Comparison of ENCODE assay signal across 8 cellular contexts in genomic region chr15:68056097-68056865, GRCh38. TPM values are rescaled to one million over a fixed set of nuclear protein-coding genes. Genes with fewer than 3 reads are reported as not detected.
DNase-seq lines count a peak whose midpoint lies in the region; ATAC-seq and TF ChIP-seq lines count a peak whose summit lies in the region.

No MANE protein-coding gene starts in this region.

- peak; percentile 28 for DNase-seq in activated CD4-positive, alpha-beta T cell treated with anti-CD3 and anti-CD28 coated beads, Interleukin-2, amount 10 ng/mL, durations not matched to agents 24 days and 14 days
- no peak for DNase-seq in activated CD4-positive, alpha-beta T cell treated with anti-CD3 and anti-CD28 coated beads for 1 hour
- no peak for DNase-seq in activated CD4-positive, alpha-beta memory T cell treated with anti-CD3 and anti-CD28 coated beads, Interleukin-2, amount 10 ng/mL, durations not matched to agents 7 days and 5 days
- DNase-seq in suprapubic skin (ENCODE audit: low spot score in 2 of 2), result no peak
- DNase-seq in GM20000 (ENCODE audit: low spot score), result no peak
- no peak for DNase-seq in effector CD8-positive, alpha-beta T cell (lab: John Stamatoyannopoulos, UW)

- peaks cover 7% of the 10 kb centered on the region for H3K36me3 Mint-ChIP-seq in activated CD4-positive, alpha-beta T cell treated with anti-CD3 and anti-CD28 coated beads, Interleukin-2, amount 10 ng/mL, durations not matched to agents 24 days and 14 days (ENCODE audit: low read depth)
- H3K36me3 Mint-ChIP-seq in activated CD4-positive, alpha-beta memory T cell treated with anti-CD3 and anti-CD28 coated beads, Interleukin-2, amount 10 ng/mL, durations not matched to agents 7 days and 5 days (ENCODE audit: low read depth), result peaks cover 26% of the 10 kb centered on the region

- TF ChIP-seq CTCF in suprapubic skin (IDR thresholded peaks at IDR 0.05) (no peak), GM20000 (IDR thresholded peaks at IDR 0.05; ENCODE audit: extremely low read depth, missing control alignments) (no peak)

- H3K27ac ChIP-seq in iPS-20b (ENCODE audit: low read length), result no peak overlapping the region
- H3K27ac ChIP-seq in suprapubic skin, result no peak overlapping the region

- H3K9me3 ChIP-seq in iPS-20b (ENCODE audit: insufficient read depth, low read depth, low read length), result no peaks in the 10 kb centered on the region
- H3K9me3 ChIP-seq in suprapubic skin, result no peaks in the 10 kb centered on the region

- CTCF ChIA-PET in activated CD4-positive, alpha-beta memory T cell treated with anti-CD3 and anti-CD28 coated beads, Interleukin-2, amount 10 ng/mL, durations not matched to agents 7 days and 5 days (lab: Charles Lee), result no interaction called here

- H3K9ac ChIP-seq in iPS-20b (ENCODE audit: low read depth, low read length), result peak overlapping the region; percentile 43; the same call in 1 of the 2 replicates

- H3K4me3 ChIP-seq in iPS-20b (ENCODE audit: low read length) (peak overlapping the region; percentile 77), suprapubic skin (peak overlapping the region; percentile 95)

- H3K4me1 ChIP-seq in iPS-20b (ENCODE audit: insufficient read depth, low read length) (peaks cover 36% of the 10 kb centered on the region), suprapubic skin (peaks cover 43% of the 10 kb centered on the region)

- H3K9me3 Mint-ChIP-seq in activated CD4-positive, alpha-beta T cell treated with anti-CD3 and anti-CD28 coated beads, Interleukin-2, amount 10 ng/mL, durations not matched to agents 24 days and 14 days, result peaks cover 8% of the 10 kb centered on the region
- no peaks in the 10 kb centered on the region for H3K9me3 Mint-ChIP-seq in activated CD4-positive, alpha-beta memory T cell treated with anti-CD3 and anti-CD28 coated beads, Interleukin-2, amount 10 ng/mL, durations not matched to agents 7 days and 5 days

- no peaks in the 10 kb centered on the region for H3K36me3 ChIP-seq in iPS-20b (ENCODE audit: insufficient read depth, low read depth, low read length)
- no peaks in the 10 kb centered on the region for H3K36me3 ChIP-seq in suprapubic skin

- no peak for ATAC-seq in GM19324 (IDR thresholded peaks at IDR 0.05; ENCODE audit: low FRiP score, unreplicated experiment)

- peaks cover 35% of the 10 kb centered on the region for H3K4me1 Mint-ChIP-seq in activated CD4-positive, alpha-beta T cell treated with anti-CD3 and anti-CD28 coated beads, Interleukin-2, amount 10 ng/mL, durations not matched to agents 24 days and 14 days
- H3K4me1 Mint-ChIP-seq in activated CD4-positive, alpha-beta memory T cell treated with anti-CD3 and anti-CD28 coated beads, Interleukin-2, amount 10 ng/mL, durations not matched to agents 7 days and 5 days, result peaks cover 55% of the 10 kb centered on the region

- POLR2A ChIA-PET in activated CD4-positive, alpha-beta memory T cell treated with anti-CD3 and anti-CD28 coated beads, Interleukin-2, amount 10 ng/mL, durations not matched to agents 7 days and 5 days (lab: Charles Lee), result interaction anchor here (1.0 to 3.6 kb wide), 7 partner anchors 10 to 221 kb away, joined by 3 to 30 read pairs (median 10); partner anchors contain the start of gene FEM1B

- TF ChIP-seq EP300 in suprapubic skin (IDR thresholded peaks at IDR 0.05), result no peak

- intact Hi-C loops in activated CD4-positive, alpha-beta T cell treated with anti-CD3 and anti-CD28 coated beads, Interleukin-2, amount 10 ng/mL, durations not matched to agents 24 days and 14 days (cut with micrococcal nuclease), result loop anchor here (10.0 kb wide), 4 partner anchors 59 to 531 kb away; partner anchors contain the start of genes C15orf61 and FEM1B

- no peak overlapping the region for H3K27ac Mint-ChIP-seq in activated CD4-positive, alpha-beta T cell treated with anti-CD3 and anti-CD28 coated beads, Interleukin-2, amount 10 ng/mL, durations not matched to agents 24 days and 14 days
- H3K27ac Mint-ChIP-seq in activated CD4-positive, alpha-beta memory T cell treated with anti-CD3 and anti-CD28 coated beads, Interleukin-2, amount 10 ng/mL, durations not matched to agents 7 days and 5 days, result no peak overlapping the region

- TF ChIP-seq POLR2A in suprapubic skin (IDR thresholded peaks at IDR 0.05), result no peak

- H3K27me3 Mint-ChIP-seq in activated CD4-positive, alpha-beta T cell treated with anti-CD3 and anti-CD28 coated beads, Interleukin-2, amount 10 ng/mL, durations not matched to agents 24 days and 14 days, result no peaks in the 10 kb centered on the region
- H3K27me3 Mint-ChIP-seq in activated CD4-positive, alpha-beta memory T cell treated with anti-CD3 and anti-CD28 coated beads, Interleukin-2, amount 10 ng/mL, durations not matched to agents 7 days and 5 days, result peaks cover 6% of the 10 kb centered on the region

- peak overlapping the region; percentile 93 for H3K4me3 Mint-ChIP-seq in activated CD4-positive, alpha-beta T cell treated with anti-CD3 and anti-CD28 coated beads, Interleukin-2, amount 10 ng/mL, durations not matched to agents 24 days and 14 days
- peak overlapping the region; percentile 93 for H3K4me3 Mint-ChIP-seq in activated CD4-positive, alpha-beta memory T cell treated with anti-CD3 and anti-CD28 coated beads, Interleukin-2, amount 10 ng/mL, durations not matched to agents 7 days and 5 days

- H3K27me3 ChIP-seq in iPS-20b (ENCODE audit: insufficient read depth, low read length) (peaks cover 13% of the 10 kb centered on the region; the same call in 1 of the 2 replicates), suprapubic skin (no peaks in the 10 kb centered on the region)

- 28% methylated on average over 5 of the region's 5 CpGs for WGBS in suprapubic skin

RNA-seq across cellular contexts. Expression of gene PIAS1, which starts 2.2 kb away (rescaled TPM):
- total RNA-seq in activated CD4-positive, alpha-beta T cell treated with anti-CD3 and anti-CD28 coated beads, Interleukin-2, amount 10 ng/mL, durations not matched to agents 24 days and 14 days, result 27.8 and 29.4 TPM in 2 replicates
- 10 to 100 TPM; 39.1 to 43.4 TPM for total RNA-seq in activated CD4-positive, alpha-beta memory T cell treated with anti-CD3 and anti-CD28 coated beads, Interleukin-2, amount 10 ng/mL, durations not matched to agents 7 days and 5 days
- 10 to 100 TPM; 43.7 to 71.5 (median 52.5) TPM for total RNA-seq in suprapubic skin
